Comparison of ENCODE assay signal across 28 cellular contexts in genomic region chr20:56715309-56715708, GRCh38.
"Had no signal": no experiment of that assay in that cellular context is flagged by ENCODE, and none has a peak within 500 bp of the region (broad histone marks: within the 10 kb centered on the region; RNA-seq: fewer than 3 reads in every experiment).

No MANE protein-coding gene starts in this region.

- H3K9me3 Mint-ChIP-seq: activated B cell treated with CpG ODN at 0.5 μM for 24 hours; activated CD4-positive, alpha-beta memory T cell treated with anti-CD3 and anti-CD28 coated beads for 36 hours; activated CD4-positive, alpha-beta T cell treated with anti-CD3 and anti-CD28 coated beads, Interleukin-2, amount 10 ng/mL, durations not matched to agents 24 days and 14 days; activated T-cell treated with anti-CD3 and anti-CD28 coated beads, Interleukin-2, amount 50 U/mL, for 4 hours; T-helper 1 cell treated with Interleukin-12 subunit alpha and Interleukin-12 subunit beta and Interleukin-4 antibody, amounts not matched to agents 30 μg/mL and 1 μg/mL, for 36 hours had no signal

- H3K27ac Mint-ChIP-seq: activated B cell treated with CpG ODN at 0.5 μM for 24 hours; activated CD4-positive, alpha-beta memory T cell treated with anti-CD3 and anti-CD28 coated beads for 36 hours; activated CD4-positive, alpha-beta T cell treated with anti-CD3 and anti-CD28 coated beads, Interleukin-2, amount 10 ng/mL, durations not matched to agents 24 days and 14 days; activated naive CD4-positive, alpha-beta T cell treated with anti-CD3 and anti-CD28 coated beads, Interleukin-2, amount 50 U/mL, for 72 hours; T-helper 1 cell treated with Interleukin-12 subunit alpha and Interleukin-12 subunit beta and Interleukin-4 antibody, amounts not matched to agents 30 μg/mL and 1 μg/mL, for 36 hours had no signal

- H3K4me1 Mint-ChIP-seq: activated B cell treated with CpG ODN at 0.5 μM for 24 hours; activated CD4-positive, alpha-beta T cell treated with anti-CD3 and anti-CD28 coated beads, Interleukin-2, amount 10 ng/mL, durations not matched to agents 24 days and 14 days had no signal

- H3K9ac ChIP-seq: KMS-11 had no signal

- H3K4me2 ChIP-seq: KMS-11 had no signal

- H3K4me1 ChIP-seq: Peyer's patch had no signal

- H3K36me3 ChIP-seq: brain microvascular endothelial cell, cardiac muscle cell, Peyer's patch, SJSA1 had no signal

- ATAC-seq: activated naive CD4-positive, alpha-beta T cell treated with anti-CD3 and anti-CD28 coated beads, Interleukin-2, amount 50 U/mL, for 72 hours; activated T-cell treated with anti-CD3 and anti-CD28 coated beads, Interleukin-2, amount 50 U/mL, for 4 hours; SK-N-SH treated with all-trans-retinoic acid at 6 μM for 48 hours had no signal

- H3K27ac ChIP-seq: brain microvascular endothelial cell, cardiac muscle cell, KMS-11, Peyer's patch, RWPE1, SJSA1 had no signal

- H3K27me3 ChIP-seq: brain microvascular endothelial cell, cardiac muscle cell, Peyer's patch, SJSA1 had no signal

- H3K9me3 ChIP-seq: Peyer's patch, SJSA1 had no signal

- H3K4me3 Mint-ChIP-seq: activated B cell treated with CpG ODN at 0.5 μM for 24 hours; activated CD4-positive, alpha-beta memory T cell treated with anti-CD3 and anti-CD28 coated beads for 36 hours; activated CD4-positive, alpha-beta T cell treated with anti-CD3 and anti-CD28 coated beads, Interleukin-2, amount 10 ng/mL, durations not matched to agents 24 days and 14 days; activated T-cell treated with anti-CD3 and anti-CD28 coated beads, Interleukin-2, amount 50 U/mL, for 4 hours; T-helper 1 cell treated with Interleukin-12 subunit alpha and Interleukin-12 subunit beta and Interleukin-4 antibody, amounts not matched to agents 30 μg/mL and 1 μg/mL, for 36 hours had no signal

- H3K27me3 Mint-ChIP-seq: activated B cell treated with CpG ODN at 0.5 μM for 24 hours; activated CD4-positive, alpha-beta T cell treated with anti-CD3 and anti-CD28 coated beads, Interleukin-2, amount 10 ng/mL, durations not matched to agents 24 days and 14 days had no signal

- DNase-seq: activated B cell treated with CpG ODN at 0.5 μM for 24 hours; activated CD4-positive, alpha-beta memory T cell treated with anti-CD3 and anti-CD28 coated beads for 36 hours; activated CD4-positive, alpha-beta T cell treated with anti-CD3 and anti-CD28 coated beads for 1 hour; activated CD4-positive, alpha-beta T cell treated with anti-CD3 and anti-CD28 coated beads, Interleukin-2, amount 10 ng/mL, durations not matched to agents 24 days and 14 days; activated CD8-positive, alpha-beta memory T cell treated with anti-CD3 and anti-CD28 coated beads for 24 hours; activated effector memory CD4-positive, alpha-beta T cell treated with anti-CD3 and anti-CD28 coated beads, Interleukin-2, amount 50 U/mL, for 16 hours; activated naive CD4-positive, alpha-beta T cell treated with Interleukin-2 at 50 U/mL for 16 hours; activated T-cell treated with anti-CD3 and anti-CD28 coated beads, Interleukin-2, amount 50 U/mL, for 4 hours; brain microvascular endothelial cell; cerebellar nuclear complex; NCI-H1092; NCI-H1417; NCI-H1930; NCI-H2107; NCI-H2171 treated with DMSO at 0.1 percent for 48 hours; NCI-H226; NCI-H510A; NCI-H526 treated with DMSO at 0.1 percent for 48 hours; NCI-H82; Peyer's patch; SHP77 had no signal

- H3K4me3 ChIP-seq: cardiac muscle cell, Peyer's patch, SJSA1 had no signal

- H3K36me3 Mint-ChIP-seq: activated CD4-positive, alpha-beta memory T cell treated with anti-CD3 and anti-CD28 coated beads for 36 hours; activated naive CD4-positive, alpha-beta T cell treated with anti-CD3 and anti-CD28 coated beads, Interleukin-2, amount 50 U/mL, for 72 hours had no signal
